Comparison of ENCODE assay signal across 16 cellular contexts in genomic region chr10:121577568-121577967, GRCh38. TPM values are rescaled to one million over a fixed set of nuclear protein-coding genes. Genes with fewer than 3 reads are reported as not detected.
"Had no signal": no experiment of that assay in that cellular context is flagged by ENCODE, and none has a peak within 500 bp of the region (broad histone marks: within the 10 kb centered on the region; RNA-seq: fewer than 3 reads in every experiment).

No MANE protein-coding gene starts in this region.

- H3K4me3 ChIP-seq: left lung, neural progenitor cell, right lobe of liver, spleen, upper lobe of right lung had no signal

- H3K4me3 Mint-ChIP-seq: activated B cell treated with CpG ODN at 0.5 μM for 24 hours; activated CD4-positive, alpha-beta T cell treated with anti-CD3 and anti-CD28 coated beads, Interleukin-2, amount 10 ng/mL, durations not matched to agents 24 days and 14 days; activated naive CD4-positive, alpha-beta T cell treated with anti-CD3 and anti-CD28 coated beads for 36 hours; activated T-helper 17 cell treated with anti-CD3 and anti-CD28 coated beads, Interleukin-2, amount 50 U/mL, for 72 hours; neural progenitor cell; stimulated activated memory B cell treated with anti-CD40 and anti-IgM and Interleukin-4, amounts not matched to agents 10 μg/mL and 1 μg/mL and 100 μg/mL, for 72 hours had no signal

- H3K36me3 Mint-ChIP-seq: stimulated activated memory B cell treated with anti-CD40 and anti-IgM and Interleukin-4, amounts not matched to agents 10 μg/mL and 1 μg/mL and 100 μg/mL, for 72 hours had no signal

- H3K4me2 ChIP-seq: neural progenitor cell, SK-N-SH had no signal

- H3K9me3 Mint-ChIP-seq: activated B cell treated with CpG ODN at 0.5 μM for 24 hours; activated CD4-positive, alpha-beta T cell treated with anti-CD3 and anti-CD28 coated beads, Interleukin-2, amount 10 ng/mL, durations not matched to agents 24 days and 14 days; activated naive CD4-positive, alpha-beta T cell treated with anti-CD3 and anti-CD28 coated beads for 36 hours; activated T-helper 17 cell treated with anti-CD3 and anti-CD28 coated beads, Interleukin-2, amount 50 U/mL, for 72 hours; neural progenitor cell had no signal

- ATAC-seq: activated T-helper 17 cell treated with anti-CD3 and anti-CD28 coated beads, Interleukin-2, amount 50 U/mL, for 72 hours; esophagus mucosa; left lung; right lobe of liver; stimulated activated memory B cell treated with anti-CD40 and anti-IgM and Interleukin-4, amounts not matched to agents 10 μg/mL and 1 μg/mL and 100 μg/mL, for 72 hours; upper lobe of right lung had no signal

- H2AFZ ChIP-seq: neural progenitor cell had no signal

- H3K27ac ChIP-seq: left lung, neural progenitor cell, right lobe of liver, spleen, upper lobe of right lung had no signal

- H3K9me3 ChIP-seq: left lung, right lobe of liver, SK-N-SH, spleen, upper lobe of right lung had no signal

- H3K27me3 Mint-ChIP-seq: activated B cell treated with CpG ODN at 0.5 μM for 24 hours; activated CD4-positive, alpha-beta T cell treated with anti-CD3 and anti-CD28 coated beads, Interleukin-2, amount 10 ng/mL, durations not matched to agents 24 days and 14 days; activated T-helper 17 cell treated with anti-CD3 and anti-CD28 coated beads, Interleukin-2, amount 50 U/mL, for 72 hours; stimulated activated memory B cell treated with anti-CD40 and anti-IgM and Interleukin-4, amounts not matched to agents 10 μg/mL and 1 μg/mL and 100 μg/mL, for 72 hours had no signal

- H3K27ac Mint-ChIP-seq: activated B cell treated with CpG ODN at 0.5 μM for 24 hours; activated CD4-positive, alpha-beta T cell treated with anti-CD3 and anti-CD28 coated beads, Interleukin-2, amount 10 ng/mL, durations not matched to agents 24 days and 14 days; activated naive CD4-positive, alpha-beta T cell treated with anti-CD3 and anti-CD28 coated beads for 36 hours; activated T-helper 17 cell treated with anti-CD3 and anti-CD28 coated beads, Interleukin-2, amount 50 U/mL, for 72 hours; stimulated activated memory B cell treated with anti-CD40 and anti-IgM and Interleukin-4, amounts not matched to agents 10 μg/mL and 1 μg/mL and 100 μg/mL, for 72 hours had no signal

- H3K27me3 ChIP-seq: left lung, neural progenitor cell, right lobe of liver, upper lobe of right lung had no signal

- H3K4me1 Mint-ChIP-seq: activated B cell treated with CpG ODN at 0.5 μM for 24 hours; activated CD4-positive, alpha-beta T cell treated with anti-CD3 and anti-CD28 coated beads, Interleukin-2, amount 10 ng/mL, durations not matched to agents 24 days and 14 days; activated T-helper 17 cell treated with anti-CD3 and anti-CD28 coated beads, Interleukin-2, amount 50 U/mL, for 72 hours; stimulated activated memory B cell treated with anti-CD40 and anti-IgM and Interleukin-4, amounts not matched to agents 10 μg/mL and 1 μg/mL and 100 μg/mL, for 72 hours had no signal

- DNase-seq: activated B cell treated with CpG ODN at 0.5 μM for 24 hours; activated CD4-positive, alpha-beta T cell treated with anti-CD3 and anti-CD28 coated beads, Interleukin-2, amount 10 ng/mL, durations not matched to agents 24 days and 14 days; activated naive CD4-positive, alpha-beta T cell treated with anti-CD3 and anti-CD28 coated beads for 36 hours; dermis blood vessel endothelial cell; left lung; mesenchymal stem cell; right lobe of liver; SK-N-SH; spleen; stimulated activated CD4-positive, alpha-beta T cell treated with anti-CD3 and anti-CD28 coated beads, Interleukin-1b, Interleukin-23, amount 100 ng/mL, for 48 hours; T-helper 1 cell; upper lobe of right lung had no signal

- H3K36me3 ChIP-seq: left lung, neural progenitor cell, right lobe of liver, spleen, upper lobe of right lung had no signal

- H3K4me1 ChIP-seq: right lobe of liver had no signal

- H3K9me2 ChIP-seq: SK-N-SH had no signal

RNA-seq across cellular contexts. Expression of gene FGFR2, which starts 20.7 kb away (rescaled TPM):
- total RNA-seq: activated B cell treated with CpG ODN at 0.5 μM for 24 hours; activated CD4-positive, alpha-beta T cell treated with anti-CD3 and anti-CD28 coated beads, Interleukin-2, amount 10 ng/mL, durations not matched to agents 24 days and 14 days; activated naive CD4-positive, alpha-beta T cell treated with anti-CD3 and anti-CD28 coated beads for 36 hours; activated T-helper 17 cell treated with anti-CD3 and anti-CD28 coated beads, Interleukin-2, amount 50 U/mL, for 72 hours had no signal
